Comparison of ENCODE assay signal across 27 cellular contexts in genomic region chr11:4763096-4763495, GRCh38.
A peak's percentile ranks its signal among the peaks of the same experiment; 100 is the strongest.
DNase-seq lines count a peak whose midpoint lies in the region; ATAC-seq and TF ChIP-seq lines count a peak whose summit lies in the region.
"Had no signal": no experiment of that assay in that cellular context is flagged by ENCODE, and none has a peak within 500 bp of the region (broad histone marks: within the 10 kb centered on the region; RNA-seq: fewer than 3 reads in every experiment).

No MANE protein-coding gene starts in this region.

- peak overlapping the region; percentile 44; the same call in 1 of the 2 replicates for H2AFZ ChIP-seq in MM.1S (ENCODE audit: low read length)

- H3K4me2 ChIP-seq in MM.1S (ENCODE audit: low read depth, low read length), result peak overlapping the region; percentile 55; the same call in 1 of the 2 replicates
- H3K4me2 ChIP-seq: KMS-11 had no signal

- no peaks in the 10 kb centered on the region for H3F3A ChIP-seq in MM.1S (ENCODE audit: insufficient read depth, low read length)

- ATAC-seq in GM18867 (IDR thresholded peaks at IDR 0.05; ENCODE audit: unreplicated experiment) (peak; percentile 94), GM21367 (IDR thresholded peaks at IDR 0.05; ENCODE audit: unreplicated experiment) (peak; percentile 75), HG02943 (IDR thresholded peaks at IDR 0.05; ENCODE audit: low read depth, unreplicated experiment) (peak; percentile 67), GM18502 (IDR thresholded peaks at IDR 0.05; ENCODE audit: poor library complexity, unreplicated experiment) (no peak), HG02885 (IDR thresholded peaks at IDR 0.05; ENCODE audit: poor library complexity, unreplicated experiment) (no peak)
- ATAC-seq: left ventricle myocardium superior, right cardiac atrium had no signal

- no peaks in the 10 kb centered on the region for H3K27me3 ChIP-seq in MM.1S (replicated peaks; ENCODE audit: insufficient read depth, low read length)
- H3K27me3 ChIP-seq: SJSA1, spleen had no signal

- H3K79me2 ChIP-seq in MM.1S (ENCODE audit: low read length), result no peaks in the 10 kb centered on the region

- no peak overlapping the region for H3K4me3 ChIP-seq in MM.1S (ENCODE audit: low read length)
- H3K4me3 ChIP-seq: SJSA1, spleen had no signal

- H3K36me3 ChIP-seq in MM.1S (replicated peaks; ENCODE audit: insufficient read depth, low read length), result no peaks in the 10 kb centered on the region
- H3K36me3 ChIP-seq: SJSA1, spleen had no signal

- H3K4me1 ChIP-seq in MM.1S (ENCODE audit: low read length), result peaks cover 7% of the 10 kb centered on the region
- H3K4me1 ChIP-seq: SJSA1, spleen had no signal

- no peaks in the 10 kb centered on the region for H4K20me1 ChIP-seq in MM.1S (ENCODE audit: insufficient read depth, low read length)

- 0 out of 2 replicates have a peak overlapping the region, but pooled peaks have one; percentile 9 for H3K27ac ChIP-seq in MM.1S (ENCODE audit: low read length)
- H3K27ac ChIP-seq: epithelial cell of prostate, HL-60, KMS-11, SJSA1, spleen had no signal

- DNase-seq in MM.1S (peak; percentile 55), GM19238 (ENCODE audit: insufficient read length, low spot score) (no peak)
- no peak for DNase-seq in stimulated activated CD4-positive, alpha-beta T cell treated with anti-CD3 and anti-CD28 coated beads, Interleukin-1b, Interleukin-23, amount 100 ng/mL, for 48 hours
- DNase-seq: ACHN; activated CD4-positive, alpha-beta memory T cell treated with anti-CD3 and anti-CD28 coated beads, Interleukin-2, amount 10 ng/mL, durations not matched to agents 7 days and 5 days; activated CD4-positive, CD25-positive, alpha-beta regulatory T cell treated with anti-CD3 and anti-CD28 coated beads, Interleukin-2, amount 50 U/mL, for 72 hours; anterior cingulate cortex; effector CD4-positive, alpha-beta T cell; H9; left ventricle myocardium superior; NCI-H1417; NCI-H2081 treated with DMSO at 0.1 percent for 48 hours; NCI-H345; NCI-H774; posterior cingulate gyrus; right cardiac atrium; spleen; stimulated activated CD4-positive, alpha-beta T cell treated with anti-CD3 and anti-CD28 coated beads, Interleukin-2, amount 100 ng/mL, for 48 hours had no signal

- no peak for TF ChIP-seq CTCF in MM.1S (IDR thresholded peaks at IDR 0.05; ENCODE audit: low read length)

- H3K9ac ChIP-seq in MM.1S (ENCODE audit: low read length), result no peak overlapping the region
- H3K9ac ChIP-seq: KMS-11 had no signal

- H3K9me2 ChIP-seq in MM.1S (replicated peaks; ENCODE audit: insufficient read depth, low read length), result no peaks in the 10 kb centered on the region

- no peaks in the 10 kb centered on the region for H3K9me3 ChIP-seq in MM.1S (replicated peaks; ENCODE audit: insufficient read depth, low read length)
- H3K9me3 ChIP-seq: SJSA1, spleen had no signal

Comparison
In these comparisons a context has a peak if more than half of its experiments do, and no peak if none do; other contexts are left out.
1. ATAC-seq: peak in GM18867 (single experiment), GM21367 (single experiment) and HG02943 (single experiment); none in GM18502 (single experiment) and HG02885 (single experiment).